In the genomic region with DNA sequence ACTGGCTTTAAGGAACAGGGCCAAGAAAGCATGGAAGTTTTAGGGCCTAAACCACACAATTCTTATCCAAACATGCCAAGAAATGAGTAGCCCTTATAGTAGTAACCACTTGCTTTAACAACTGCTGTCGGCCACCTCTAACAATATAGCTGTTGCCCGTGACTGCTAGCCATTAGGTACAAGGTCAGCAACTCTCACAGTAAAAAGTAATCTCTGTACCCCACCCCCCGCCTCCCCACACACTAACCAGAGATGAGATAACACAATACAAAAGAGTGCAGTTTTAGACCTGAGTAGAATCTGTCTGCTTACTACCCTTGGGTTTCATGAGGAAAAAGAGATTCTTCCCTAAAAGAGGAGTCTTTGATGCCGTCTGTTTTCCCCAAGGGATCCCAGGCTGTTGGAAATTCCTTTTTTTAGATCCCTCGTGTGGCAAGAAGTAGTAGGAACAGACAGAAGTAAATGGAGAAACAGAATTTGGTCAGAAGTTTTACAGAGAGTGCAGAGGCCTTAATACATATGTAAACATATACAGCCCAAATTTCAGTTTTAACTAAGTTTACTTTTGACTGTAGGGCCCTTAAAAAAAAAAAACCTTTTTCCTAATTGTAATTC, we compare ENCODE assay signal across 22 cellular contexts.
DNase-seq lines count a peak whose midpoint lies in the region; ATAC-seq, FAIRE-seq and TF ChIP-seq lines count a peak whose summit lies in the region.
"Had no signal": no experiment of that assay in that cellular context is flagged by ENCODE, and none has a peak within 500 bp of the region (broad histone marks: within the 10 kb centered on the region; RNA-seq: fewer than 3 reads in every experiment).

No MANE protein-coding gene starts in this region.

- DNase-seq in Daoy (ENCODE audit: low read depth) (peak; percentile 35), OCI-M1 (lab: John Stamatoyannopoulos, UW) (peak; percentile 26), esophagus muscularis mucosa (ENCODE audit: extremely low spot score) (peak; percentile 60), osteoblast (ENCODE audit: insufficient read length, low spot score, missing footprints) (peak; percentile 76), kidney (no peak), body of pancreas (no peak), NCI-H1694 (lab: John Stamatoyannopoulos, UW) (no peak), sciatic nerve (ENCODE audit: low spot score) (no peak)
- DNase-seq: CD8-positive, alpha-beta T cell; DMS79 treated with DMSO at 0.1 percent for 48 hours; NCI-H1105; NCI-H1694 treated with DMSO at 0.1 percent for 48 hours; Right ventricle myocardium superior; SK-N-SH had no signal

- H3K4me3 ChIP-seq in esophagus muscularis mucosa (no peak overlapping the region), osteoblast (ENCODE audit: insufficient read depth, low read length) (no peak overlapping the region), kidney (ENCODE audit: low read length in 2 of 2) (no peak overlapping the region), body of pancreas (no peak overlapping the region)
- H3K4me3 ChIP-seq: A549; BLaER1 treated with 17β-estradiol and CSF1 and Interleukin-3, amounts not matched to agents 10 nM and 100 nM; GM23338 had no signal

- no peak overlapping the region for H3K9ac ChIP-seq in kidney (ENCODE audit: low read length in 2 of 2)
- H3K9ac ChIP-seq: BLaER1 treated with 17β-estradiol and CSF1 and Interleukin-3, amounts not matched to agents 10 nM and 100 nM; SK-N-SH had no signal

- intact Hi-C loops in esophagus muscularis mucosa (cut with DNase I), result no loop called here
- intact Hi-C loops in kidney (cut with DNase I), result no loop called here
- intact Hi-C loops in body of pancreas (cut with DNase I), result no loop called here
- intact Hi-C loops in sciatic nerve (cut with DNase I), result no loop called here

- TF ChIP-seq POLR2A in esophagus muscularis mucosa (IDR thresholded peaks at IDR 0.05; ENCODE audit: low read depth), result no peak
- no peak for TF ChIP-seq POLR2A in body of pancreas (IDR thresholded peaks at IDR 0.05)

- H3K4me2 ChIP-seq in osteoblast (ENCODE audit: insufficient read depth, low read length), result peak overlapping the region; percentile 11
- H3K4me2 ChIP-seq: A549; BLaER1 treated with 17β-estradiol and CSF1 and Interleukin-3, amounts not matched to agents 10 nM and 100 nM; GM23338; SK-N-SH had no signal

- H3K27ac ChIP-seq in esophagus muscularis mucosa (replicated peaks in 1 of 4) (no peak overlapping the region), osteoblast (ENCODE audit: low read depth, low read length) (no peak overlapping the region), kidney (ENCODE audit: low read depth in 2 of 2, low read length in 2 of 2) (no peak overlapping the region), body of pancreas (no peak overlapping the region)
- H3K27ac ChIP-seq: A549; BLaER1 treated with 17β-estradiol and CSF1 and Interleukin-3, amounts not matched to agents 10 nM and 100 nM had no signal

- H3K9me3 ChIP-seq in esophagus muscularis mucosa, result no peaks in the 10 kb centered on the region
- H3K9me3 ChIP-seq in osteoblast (ENCODE audit: low read depth, low read length), result no peaks in the 10 kb centered on the region
- no peaks in the 10 kb centered on the region for H3K9me3 ChIP-seq in kidney (ENCODE audit: control insufficient read depth in 1 of 2, low read length in 2 of 2)
- no peaks in the 10 kb centered on the region for H3K9me3 ChIP-seq in body of pancreas
- H3K9me3 ChIP-seq: A549; BLaER1 treated with 17β-estradiol and CSF1 and Interleukin-3, amounts not matched to agents 10 nM and 100 nM; SK-N-SH had no signal

- H3K79me2 ChIP-seq in osteoblast (ENCODE audit: insufficient read depth, low read length), result no peaks in the 10 kb centered on the region

- H3K27me3 ChIP-seq in esophagus muscularis mucosa (no peaks in the 10 kb centered on the region), osteoblast (ENCODE audit: insufficient read depth, low read length) (no peaks in the 10 kb centered on the region), body of pancreas (no peaks in the 10 kb centered on the region)
- H3K27me3 ChIP-seq: BLaER1 treated with 17β-estradiol and CSF1 and Interleukin-3, amounts not matched to agents 10 nM and 100 nM had no signal

- H3K36me3 ChIP-seq in esophagus muscularis mucosa, result no peaks in the 10 kb centered on the region
- no peaks in the 10 kb centered on the region for H3K36me3 ChIP-seq in osteoblast (ENCODE audit: insufficient read depth, low read length)
- no peaks in the 10 kb centered on the region for H3K36me3 ChIP-seq in kidney (ENCODE audit: control insufficient read depth in 1 of 2, insufficient read depth in 2 of 2, low read length in 2 of 2)
- no peaks in the 10 kb centered on the region for H3K36me3 ChIP-seq in body of pancreas (replicated peaks in 1 of 2; ENCODE audit: insufficient read depth in 1 of 2, low read depth in 2 of 2)
- H3K36me3 ChIP-seq: BLaER1 treated with 17β-estradiol and CSF1 and Interleukin-3, amounts not matched to agents 10 nM and 100 nM had no signal

- peak overlapping the region; percentile 11 for H2AFZ ChIP-seq in osteoblast (ENCODE audit: low read length)
- H2AFZ ChIP-seq: GM23338 had no signal

- H4K20me1 ChIP-seq in osteoblast (ENCODE audit: insufficient read depth, low read length), result no peaks in the 10 kb centered on the region
- H4K20me1 ChIP-seq: BLaER1 treated with 17β-estradiol and CSF1 and Interleukin-3, amounts not matched to agents 10 nM and 100 nM had no signal

- H3K4me1 ChIP-seq in esophagus muscularis mucosa (no peaks in the 10 kb centered on the region), osteoblast (ENCODE audit: insufficient read depth, low read length) (peaks cover 6% of the 10 kb centered on the region), kidney (ENCODE audit: control insufficient read depth in 1 of 2, insufficient read depth in 1 of 2, low read depth in 1 of 2, low read length in 2 of 2) (peaks cover 0 to 5% of the 10 kb centered on the region in 2 donors), body of pancreas (no peaks in the 10 kb centered on the region)
- H3K4me1 ChIP-seq: A549 had no signal

- TF ChIP-seq CTCF in esophagus muscularis mucosa (IDR thresholded peaks at IDR 0.05), result no peak
- TF ChIP-seq CTCF in osteoblast (IDR thresholded peaks at IDR 0.05; ENCODE audit: extremely low read depth, low read depth, low read length), result peak; percentile 19
- no peak for TF ChIP-seq CTCF in kidney (IDR thresholded peaks at IDR 0.05; ENCODE audit: borderline replicate concordance, extremely low read depth, insufficient read depth)
- TF ChIP-seq CTCF in body of pancreas (IDR thresholded peaks at IDR 0.05), result no peak

- WGBS in esophagus muscularis mucosa, result 86% methylated on average over 5 of the region's 5 CpGs
- 56 to 71% methylated on average over 5 of the region's 5 CpGs for WGBS in body of pancreas, 2 donors

- FAIRE-seq in kidney (lab: Jason Lieb, UNC), result no peak
- FAIRE-seq: A549, D721Med, G401.6, HTR-8/SVneo, RCC 7860 had no signal

- ATAC-seq in body of pancreas (no peak), sciatic nerve (no peak)
- ATAC-seq: A549; CD8-positive, alpha-beta T cell; HCT116 had no signal

- TF ChIP-seq EP300 in esophagus muscularis mucosa (IDR thresholded peaks at IDR 0.05), result no peak

Comparison
In these comparisons a context has a peak if more than half of its experiments do, and no peak if none do; other contexts are left out.
1. DNase-seq: peak in Daoy (single experiment), OCI-M1 (single experiment), esophagus muscularis mucosa (single experiment) and osteoblast (single experiment); none in kidney (single experiment), body of pancreas (0 of 4), NCI-H1694 (single experiment) and sciatic nerve (single experiment).